1 cellular context compared by ENCODE assay signal in the genomic region with DNA sequence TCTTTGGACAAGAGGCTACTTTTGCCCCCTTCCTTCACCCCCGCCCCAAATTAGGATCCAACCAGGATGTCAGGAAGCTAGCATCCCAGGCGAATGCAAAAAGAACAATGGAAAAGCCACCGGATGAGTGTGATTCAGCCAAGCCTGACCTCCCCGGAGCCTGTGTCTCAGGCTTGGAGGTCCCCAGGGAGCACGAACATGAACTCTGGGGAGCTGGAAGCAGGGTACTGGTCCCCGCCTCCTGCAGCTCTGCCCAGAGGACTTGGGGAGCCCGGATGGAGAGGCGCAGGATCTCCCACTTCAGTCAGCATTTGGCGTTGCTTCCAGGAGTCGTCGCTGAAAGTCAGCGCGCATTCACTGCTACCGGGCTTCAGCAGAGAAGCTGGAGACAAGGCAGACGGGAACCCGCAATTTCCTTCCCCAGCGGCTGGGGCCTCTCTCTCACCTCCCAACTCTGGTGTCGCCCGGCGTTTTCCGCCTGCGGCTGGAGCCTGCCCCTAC.
TF ChIP-seq lines count a peak whose summit lies in the region.

No MANE protein-coding gene starts in this region.

TF ChIP-seq in HepG2, 621 proteins besides CTCF, POLR2A, EP300 and RAD21 (continued from another document):
- TF ChIP-seq PHF21A (CRISPR knock-in tag; IDR thresholded peaks at IDR 0.05), result no peak
- no peak for TF ChIP-seq ZFYVE20 (CRISPR knock-in tag; IDR thresholded peaks at IDR 0.05; ENCODE audit: borderline replicate concordance, low read depth)
